In genomic region chr7:21945374-21946227, GRCh38 we compare ENCODE assay signal across 8 cellular contexts. TPM values are rescaled to one million over a fixed set of nuclear protein-coding genes. Genes with fewer than 3 reads are reported as not detected.
A peak's percentile ranks its signal among the peaks of the same experiment; 100 is the strongest.
DNase-seq lines count a peak whose midpoint lies in the region; ATAC-seq and TF ChIP-seq lines count a peak whose summit lies in the region.

CDCA7L (minus strand) TSS chr7:21945899; CDS start chr7:21945804, 95 bp downstream.

- CTCF ChIA-PET in AG04449 (lab: Yijun Ruan, JAX) = interaction anchor here (0.6 to 1.4 kb wide), 3 partner anchors 9 to 35 kb away, joined by 3 to 6 read pairs (median 3); no protein-coding TSS in a partner anchor
- CTCF ChIA-PET in activated CD4-positive, alpha-beta T cell treated with anti-CD3 and anti-CD28 coated beads for 36 hours (lab: Charles Lee) = interaction anchor here (0.7 to 1.6 kb wide), 4 partner anchors 24 to 178 kb away, joined by 3 to 4 read pairs (median 4); no protein-coding TSS in a partner anchor

- peaks cover 4% of the 10 kb centered on the region for H3K27me3 Mint-ChIP-seq in activated CD4-positive, alpha-beta T cell treated with anti-CD3 and anti-CD28 coated beads for 36 hours

- ATAC-seq in GM18867 (IDR thresholded peaks at IDR 0.05; ENCODE audit: unreplicated experiment) = peak; percentile 87
- peak; percentile 83 for ATAC-seq in HG03095 (IDR thresholded peaks at IDR 0.05; ENCODE audit: unreplicated experiment)
- peak; percentile 87 for ATAC-seq in activated CD4-positive, alpha-beta T cell treated with anti-CD3 and anti-CD28 coated beads for 36 hours
- ATAC-seq in left lung = peak; percentile 91

- TF ChIP-seq CTCF in AG04449 (IDR thresholded peaks at IDR 0.05; ENCODE audit: insufficient read depth, low read length, missing control alignments) = peak; percentile 8
- no peak for TF ChIP-seq CTCF in left lung (IDR thresholded peaks at IDR 0.05)

- DNase-seq in AG04449 (ENCODE audit: low read depth, low spot score) (no peak), NCI-H2171 (lab: John Stamatoyannopoulos, UW) (peak; percentile 80), dedifferentiated amniotic fluid mesenchymal stem cell (ENCODE audit: extremely low spot score) (peak; percentile 54), left lung (peak; percentile 83 to 93)
- DNase-seq in activated CD4-positive, alpha-beta T cell treated with anti-CD3 and anti-CD28 coated beads for 36 hours = peak; percentile 89
- DNase-seq in stimulated activated CD4-positive, alpha-beta T cell treated with anti-CD3 and anti-CD28 coated beads, Interleukin-4, amount 100 ng/mL, for 1 hour = peak; percentile 71

- POLR2A ChIA-PET in AG04449 (lab: Yijun Ruan, JAX) = interaction anchor here (0.7 to 1.7 kb wide), 3 partner anchors 31 to 75 kb away, joined by 3 to 15 read pairs (median 3); no protein-coding TSS in a partner anchor
- POLR2A ChIA-PET in activated CD4-positive, alpha-beta T cell treated with anti-CD3 and anti-CD28 coated beads for 36 hours (lab: Charles Lee) = interaction anchor here (0.6 to 1.5 kb wide), 6 partner anchors 24 to 1445 kb away, joined by 3 to 6 read pairs (median 4); partner anchors contain the start of gene SP4

- H3K4me3 Mint-ChIP-seq in activated CD4-positive, alpha-beta T cell treated with anti-CD3 and anti-CD28 coated beads for 36 hours = peak within 1 kb of the TSS; percentile 82

- H3K4me3 ChIP-seq in AG04449 (ENCODE audit: low read depth, low read length) = peak within 1 kb of the TSS; percentile 79
- peak within 1 kb of the TSS; percentile 66 to 72 for H3K4me3 ChIP-seq in left lung

- intact Hi-C loops in activated CD4-positive, alpha-beta T cell treated with anti-CD3 and anti-CD28 coated beads for 36 hours (cut with DNase I, micrococcal nuclease) = loop anchor here in 1 of 2 experiments (1.0 to 2.0 kb wide), 3 partner anchors 138 to 941 kb away; no protein-coding TSS in a partner anchor
- intact Hi-C loops in left lung (cut with DNase I) = no loop called here

- H3K4me1 ChIP-seq in left lung = peaks cover 9 to 68% of the 10 kb centered on the region in 2 donors

- H3K9me3 ChIP-seq in left lung = no peaks in the 10 kb centered on the region

- peaks cover 61% of the 10 kb centered on the region for H3K4me1 Mint-ChIP-seq in activated CD4-positive, alpha-beta T cell treated with anti-CD3 and anti-CD28 coated beads for 36 hours

- H3K36me3 ChIP-seq in left lung = no peaks in the 10 kb centered on the region

- peaks cover 0 to 8% of the 10 kb centered on the region in 2 donors for H3K27me3 ChIP-seq in left lung

- H3K9me3 Mint-ChIP-seq in activated CD4-positive, alpha-beta T cell treated with anti-CD3 and anti-CD28 coated beads for 36 hours (ENCODE audit: low read depth) = no peaks in the 10 kb centered on the region

- H3K27ac Mint-ChIP-seq in activated CD4-positive, alpha-beta T cell treated with anti-CD3 and anti-CD28 coated beads for 36 hours = peak within 1 kb of the TSS; percentile 85

- peak within 1 kb of the TSS; percentile 79 to 81 for H3K27ac ChIP-seq in left lung

- peaks cover 17% of the 10 kb centered on the region for H3K36me3 Mint-ChIP-seq in activated CD4-positive, alpha-beta T cell treated with anti-CD3 and anti-CD28 coated beads for 36 hours (ENCODE audit: low read depth)

RNA-seq across cellular contexts. Expression of gene CDCA7L, which starts in this region (rescaled TPM):
- total RNA-seq in activated CD4-positive, alpha-beta T cell treated with anti-CD3 and anti-CD28 coated beads for 36 hours = 10 to 100 TPM; 86.9 to 92.1 TPM
- total RNA-seq in left lung = 10 to 100 TPM; 27.5 to 38.2 TPM
